10 cellular contexts compared by ENCODE assay signal in genomic region chr20:1816384-1817381, GRCh38.
A peak's percentile ranks its signal among the peaks of the same experiment; 100 is the strongest.
DNase-seq lines count a peak whose midpoint lies in the region; ATAC-seq and TF ChIP-seq lines count a peak whose summit lies in the region.
"Had no signal": no experiment of that assay in that cellular context is flagged by ENCODE, and none has a peak within 500 bp of the region (broad histone marks: within the 10 kb centered on the region; RNA-seq: fewer than 3 reads in every experiment).

No MANE protein-coding gene starts in this region.

- H3K4me1 ChIP-seq in thoracic aorta (ENCODE audit: control insufficient read depth in 1 of 2, low read depth in 2 of 2), result peaks cover 55 to 86% of the 10 kb centered on the region in 2 donors
- H3K4me1 ChIP-seq in uterus, result peaks cover 0 to 5% of the 10 kb centered on the region in 2 donors

- H3K27me3 ChIP-seq in thoracic aorta (replicated peaks; ENCODE audit: insufficient read depth) (no peaks in the 10 kb centered on the region), uterus (no peaks in the 10 kb centered on the region)

- no peaks in the 10 kb centered on the region for H3K36me3 ChIP-seq in thoracic aorta
- H3K36me3 ChIP-seq in uterus, result no peaks in the 10 kb centered on the region

- H3K9me3 ChIP-seq in thoracic aorta, result no peaks in the 10 kb centered on the region
- no peaks in the 10 kb centered on the region for H3K9me3 ChIP-seq in uterus

- TF ChIP-seq CTCF in thoracic aorta (IDR thresholded peaks at IDR 0.05), result no peak
- TF ChIP-seq CTCF in uterus (IDR thresholded peaks at IDR 0.05), result no peak

- no peak for TF ChIP-seq POLR2A in uterus (IDR thresholded peaks at IDR 0.05)

- no peak for ATAC-seq in thoracic aorta (ENCODE audit: insufficient number of reproducible peaks, low FRiP score, low read depth)
- no peak for ATAC-seq in HG03108 (IDR thresholded peaks at IDR 0.05; ENCODE audit: unreplicated experiment)

- DNase-seq in NOMO-1 treated with DMSO at 0.1 percent for 48 hours (lab: John Stamatoyannopoulos, UW; ENCODE audit: unreplicated experiment), result peak; percentile 19
- DNase-seq in NOMO-1 treated with dmso at 0.1 percent for 144 hours (lab: John Stamatoyannopoulos, UW; ENCODE audit: unreplicated experiment), result no peak
- DNase-seq in amniotic epithelial cell (ENCODE audit: low read depth), result peak; percentile 38
- DNase-seq in hypothalamus (lab: John Stamatoyannopoulos, UW), result peak in 33 of 51 donors; percentile 35 to 94 (median 67)
- DNase-seq in thoracic aorta (ENCODE audit: low spot score), result no peak
- DNase-seq in GF-D8 (lab: John Stamatoyannopoulos, UW), result no peak
- DNase-seq in uterus, result no peak

- intact Hi-C loops in uterus (cut with DNase I; ENCODE audit: low total_unique reads), result no loop called here

- H3K4me3 ChIP-seq in thoracic aorta (peak overlapping the region; percentile 47), uterus (no peak overlapping the region)

- H3K27ac ChIP-seq in thoracic aorta (peak overlapping the region; percentile 75 to 82), uterus (no peak overlapping the region)
- H3K27ac ChIP-seq: C4-2B, parathyroid adenoma had no signal

Comparison
In these comparisons a context has a peak if more than half of its experiments do, and no peak if none do; other contexts are left out.
1. DNase-seq: peak in NOMO-1 treated with DMSO at 0.1 percent for 48 hours (single experiment), amniotic epithelial cell (single experiment) and hypothalamus (33 of 51); none in NOMO-1 treated with dmso at 0.1 percent for 144 hours (single experiment), thoracic aorta (single experiment), GF-D8 (single experiment) and uterus (0 of 2).
2. H3K27ac ChIP-seq: peak in thoracic aorta (2 of 2); none in uterus (0 of 2).